ENCODE assay signal across 8 cellular contexts in genomic region chr9:131738838-131739191, GRCh38. TPM values are rescaled to one million over a fixed set of nuclear protein-coding genes. Genes with fewer than 3 reads are reported as not detected.
A peak's percentile ranks its signal among the peaks of the same experiment; 100 is the strongest.
DNase-seq lines count a peak whose midpoint lies in the region; ATAC-seq and TF ChIP-seq lines count a peak whose summit lies in the region.

No MANE protein-coding gene starts in this region.

- TF ChIP-seq POLR2A in adrenal gland (IDR thresholded peaks at IDR 0.05) (no peak), tibial nerve (IDR thresholded peaks at IDR 0.05) (no peak)

- peaks cover 7% of the 10 kb centered on the region for H3K9me3 ChIP-seq in HAP-1
- no peaks in the 10 kb centered on the region for H3K9me3 ChIP-seq in adrenal gland (replicated peaks in 1 of 3)
- no peaks in the 10 kb centered on the region for H3K9me3 ChIP-seq in tibial nerve

- no peaks in the 10 kb centered on the region for H3K27me3 ChIP-seq in HAP-1 (ENCODE audit: low read depth)
- H3K27me3 ChIP-seq in adrenal gland, result no peaks in the 10 kb centered on the region
- no peaks in the 10 kb centered on the region for H3K27me3 ChIP-seq in tibial nerve

- no peaks in the 10 kb centered on the region; the same call in 1 of the 2 replicates for H3K36me3 ChIP-seq in HAP-1 (replicated peaks)
- no peaks in the 10 kb centered on the region for H3K36me3 ChIP-seq in adrenal gland (replicated peaks in 1 of 2)
- no peaks in the 10 kb centered on the region for H3K36me3 ChIP-seq in tibial nerve

- H3K4me1 ChIP-seq in HAP-1 (no peaks in the 10 kb centered on the region), adrenal gland (replicated peaks in 1 of 2) (peaks cover 28 to 54% of the 10 kb centered on the region in 2 donors), tibial nerve (peaks cover 0 to 49% (median 35%) of the 10 kb centered on the region in 4 donors)

- DNase-seq in AG10803 (ENCODE audit: low read depth) (no peak), HAP-1 (ENCODE audit: low spot score in 2 of 2) (peak; percentile 14 to 47), adrenal gland (no peak), left colon (peak; percentile 65 to 70), tibial nerve (ENCODE audit: low spot score in 2 of 2) (no peak), anterior cingulate cortex (lab: John Stamatoyannopoulos, UW) (no peak)
- no peak for DNase-seq in stimulated activated CD4-positive, alpha-beta T cell treated with anti-CD3 and anti-CD28 coated beads, Interleukin-4, amount 100 ng/mL, for 24 hours

- in situ Hi-C loops in HAP-1 (cut with MboI; ENCODE audit: low sequenced_read_pairs), result no loop called here

- H3K27ac ChIP-seq in adrenal gland (peak overlapping the region; percentile 47 to 99 (median 86)), tibial nerve (peak overlapping the region in 3 of 4 donors; percentile 44 to 92 (median 85))

- no peak for TF ChIP-seq EP300 in tibial nerve (IDR thresholded peaks at IDR 0.05)

- ATAC-seq in left colon, result peak; percentile 59
- ATAC-seq in HG03571 (IDR thresholded peaks at IDR 0.05; ENCODE audit: unreplicated experiment), result no peak

- peak overlapping the region; percentile 79 for H3K4me3 ChIP-seq in AG10803 (ENCODE audit: low read length)
- H3K4me3 ChIP-seq in HAP-1, result peak overlapping the region; percentile 52
- peak overlapping the region in 3 of 4 donors; percentile 19 to 82 (median 29) for H3K4me3 ChIP-seq in adrenal gland
- peak overlapping the region; percentile 46 to 72 (median 65) for H3K4me3 ChIP-seq in tibial nerve

- 0 to 22% (median 20%) methylated on average over 1 to 7 of the region's 7 CpGs for WGBS in adrenal gland, 4 donors
- 26 to 32% methylated on average over 6 of the region's 7 CpGs for WGBS in tibial nerve, 2 donors

- intact Hi-C loops in adrenal gland (cut with DNase I) (no loop called here), left colon (cut with DNase I, micrococcal nuclease) (no loop called here)

- TF ChIP-seq CTCF in AG10803 (conservative IDR thresholded peaks at IDR 0.05; ENCODE audit: low read length) (no peak), adrenal gland (IDR thresholded peaks at IDR 0.05) (no peak), tibial nerve (IDR thresholded peaks at IDR 0.05) (no peak)

RNA-seq across cellular contexts. Expression of gene RAPGEF1, which starts 1.1 kb away (rescaled TPM):
- total RNA-seq in adrenal gland (100 to 1,000 TPM in 1 of 8 donors, 10 to 100 TPM in 7; 38.6 to 136 (median 61.2) TPM), left colon (10 to 100 TPM; 61.2 to 75.0 TPM), tibial nerve (10 to 100 TPM; 32.0 to 57.3 (median 38.9) TPM)
- polyA plus RNA-seq in adrenal gland, result 10 to 100 TPM; 14.5 to 48.7 (median 26.9) TPM

Comparison
In these comparisons a context has a peak if more than half of its experiments do, and no peak if none do; other contexts are left out.
1. DNase-seq: peak in HAP-1 (2 of 2) and left colon (2 of 2); none in AG10803 (single experiment), adrenal gland (0 of 7), tibial nerve (0 of 2), anterior cingulate cortex (0 of 58) and stimulated activated CD4-positive, alpha-beta T cell treated with anti-CD3 and anti-CD28 coated beads, Interleukin-4, amount 100 ng/mL, for 24 hours (single experiment).
2. H3K4me3 ChIP-seq: peak in every context shown above with its lines; median percentile 79 in AG10803; 65 in tibial nerve; 52 in HAP-1; 29 in adrenal gland.